Comparison of ENCODE assay signal across 1 cellular context in the genomic region with DNA sequence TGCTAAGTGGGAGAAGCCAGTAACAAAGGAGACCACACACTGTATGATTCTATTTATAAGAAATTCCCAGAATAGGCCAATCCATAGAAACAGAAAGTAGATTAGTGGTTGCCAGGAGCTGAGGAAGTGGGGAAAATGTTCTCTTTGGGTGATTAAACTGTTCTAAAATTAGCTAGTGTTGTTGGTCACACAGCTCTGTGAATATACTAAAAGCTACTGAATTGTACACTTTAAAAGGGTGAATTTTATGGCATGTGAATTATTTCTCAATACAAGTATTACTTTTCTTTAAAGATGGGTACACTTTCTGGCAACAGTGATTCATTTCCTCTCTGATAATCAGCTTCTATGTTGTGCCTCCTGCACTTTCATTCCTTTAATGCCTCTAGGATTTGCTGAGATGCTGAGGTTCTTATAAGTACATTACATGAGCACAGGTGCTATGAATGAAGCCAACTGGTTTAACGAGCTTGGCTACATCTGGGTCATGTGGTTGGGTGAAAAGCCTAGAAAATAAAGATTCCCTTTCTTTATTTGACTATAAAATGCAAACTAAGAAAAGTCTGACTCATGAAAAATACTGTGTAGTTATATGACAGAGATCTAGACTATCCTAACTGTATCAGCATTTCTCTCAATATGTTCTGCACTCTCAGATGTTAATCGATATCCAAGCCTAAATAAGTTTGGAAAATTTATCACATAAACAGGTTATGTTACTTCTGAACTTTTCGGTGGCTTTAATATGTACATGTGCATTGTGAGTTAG.
TF ChIP-seq lines count a peak whose summit lies in the region.

No MANE protein-coding gene starts in this region.

TF ChIP-seq in IMR-90, 13 proteins besides CTCF, POLR2A, EP300 and RAD21:
- peak; percentile 70 for TF ChIP-seq MAFK (IDR thresholded peaks at IDR 0.05; ENCODE audit: low read depth, low read length)
- no peak for TF ChIP-seq SMC3 (IDR thresholded peaks at IDR 0.05; ENCODE audit: low read depth, low read length)
- TF ChIP-seq NFE2L2 (IDR thresholded peaks at IDR 0.05; ENCODE audit: low read depth, low read length): no peak
